In the genomic region with DNA sequence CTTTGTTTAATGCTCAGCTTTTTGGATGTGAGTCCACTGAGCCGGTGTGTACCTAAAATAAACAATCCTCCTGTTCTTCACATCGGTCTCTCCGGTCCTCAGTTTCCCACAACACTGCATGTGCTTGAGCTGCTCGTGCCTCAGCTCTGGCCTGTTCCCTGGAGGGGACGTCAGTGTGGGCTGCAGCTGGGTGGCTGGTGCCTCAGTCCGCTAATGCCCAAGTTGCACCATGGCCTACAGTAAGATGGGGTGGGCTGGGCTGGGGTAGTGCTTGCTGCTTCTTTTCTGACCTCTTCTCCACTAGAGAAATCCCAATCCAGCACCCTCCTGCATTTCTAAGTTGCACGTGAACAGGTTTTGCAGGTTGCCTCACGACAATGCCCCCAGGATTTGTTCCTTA, we compare ENCODE assay signal across 30 cellular contexts. TPM values are rescaled to one million over a fixed set of nuclear protein-coding genes. Genes with fewer than 3 reads are reported as not detected.
"Had no signal": no experiment of that assay in that cellular context is flagged by ENCODE, and none has a peak within 500 bp of the region (broad histone marks: within the 10 kb centered on the region; RNA-seq: fewer than 3 reads in every experiment).

No MANE protein-coding gene starts in this region.

- H3K36me3 ChIP-seq: cardiac muscle cell, esophagus squamous epithelium, neutrophil, ovary had no signal

- H3K27me3 ChIP-seq: body of pancreas, cardiac muscle cell, ovary had no signal

- ATAC-seq: activated T-cell treated with anti-CD3 and anti-CD28 coated beads, Interleukin-2, amount 50 U/mL, for 72 hours; body of pancreas; effector memory CD8-positive, alpha-beta T cell; stimulated activated effector memory CD8-positive, alpha-beta T cell treated with anti-CD3 and anti-CD28 coated beads, Interleukin-12 subunit alpha, Interleukin-12 subunit beta, amount 100 ng/mL, for 72 hours had no signal

- H3K4me3 ChIP-seq: body of pancreas, cardiac muscle cell, esophagus squamous epithelium, hepatocyte, ovary, smooth muscle cell had no signal

- H2AFZ ChIP-seq: hepatocyte had no signal

- FAIRE-seq: keratinocyte, TTC549 had no signal

- H3K4me1 ChIP-seq: body of pancreas, esophagus squamous epithelium had no signal

- H3K4me2 ChIP-seq: hepatocyte, SK-N-SH, smooth muscle cell had no signal

- H3K9ac ChIP-seq: SK-N-SH had no signal

- DNase-seq: activated CD4-positive, alpha-beta T cell treated with anti-CD3 and anti-CD28 coated beads for 4 hours; activated CD4-positive, alpha-beta T cell treated with anti-CD3 and anti-CD28 coated beads, Interleukin-2, amount 50 U/mL, for 4 hours; activated naive CD4-positive, alpha-beta T cell; activated T-cell treated with anti-CD3 and anti-CD28 coated beads for 4 hours; activated T-cell treated with anti-CD3 and anti-CD28 coated beads, Interleukin-2, amount 50 U/mL, for 72 hours; aorta; body of pancreas; cortex of kidney; effector memory CD8-positive, alpha-beta T cell; esophagus squamous epithelium; foreskin melanocyte; nephron progenitor cell; ovary; retina; SK-N-SH; stimulated activated CD4-positive, alpha-beta T cell treated with anti-CD3 and anti-CD28 coated beads, Interleukin-2, amount 100 ng/mL, for 48 hours; substantia nigra; SW 1271; T-helper 9 cell had no signal

- H3K9me3 ChIP-seq: body of pancreas, esophagus squamous epithelium, neutrophil, ovary, SK-N-SH had no signal

- H3K79me2 ChIP-seq: hepatocyte had no signal

- H3K27ac ChIP-seq: body of pancreas, cardiac muscle cell, esophagus squamous epithelium, hepatocyte, neutrophil, ovary, VCaP had no signal

RNA-seq across cellular contexts. Expression of a gene that starts 0.6 kb away (rescaled TPM):
- total RNA-seq: cardiac muscle cell, chondrocyte, progenitor cell of endocrine pancreas, smooth muscle cell had no signal
- polyA plus RNA-seq: cardiac muscle cell, SK-N-SH, smooth muscle cell had no signal

RNA-seq across cellular contexts. Expression of a gene that starts 50.8 kb away (rescaled TPM):
- total RNA-seq: aorta, cardiac muscle cell, chondrocyte, esophagus squamous epithelium, lung microvascular endothelial cell, progenitor cell of endocrine pancreas, smooth muscle cell had no signal
- polyA plus RNA-seq: cardiac muscle cell, keratinocyte, ovary, SK-N-SH, smooth muscle cell had no signal
